In the genomic region with DNA sequence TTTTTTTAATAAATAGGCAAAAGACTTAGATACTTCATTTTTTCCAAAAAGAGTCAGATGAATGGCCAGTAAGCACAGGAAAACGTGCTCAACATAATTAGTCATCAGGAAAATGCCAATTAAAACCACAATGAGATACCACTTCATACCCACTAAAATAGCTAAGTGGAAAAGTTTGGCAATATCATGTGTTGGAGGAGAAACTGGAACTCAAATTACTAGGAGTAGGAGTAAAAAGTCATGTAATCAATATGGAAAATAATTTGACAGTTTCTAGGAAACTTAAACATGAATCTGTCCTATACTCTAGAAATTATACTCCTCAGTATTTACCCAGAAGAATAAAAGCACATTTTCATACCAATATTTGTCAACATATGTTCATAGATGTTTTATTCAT, we compare ENCODE assay signal across 14 cellular contexts.
A peak's percentile ranks its signal among the peaks of the same experiment; 100 is the strongest.
DNase-seq lines count a peak whose midpoint lies in the region; ATAC-seq and TF ChIP-seq lines count a peak whose summit lies in the region.
"Had no signal": no experiment of that assay in that cellular context is flagged by ENCODE, and none has a peak within 500 bp of the region (broad histone marks: within the 10 kb centered on the region; RNA-seq: fewer than 3 reads in every experiment).

No MANE protein-coding gene starts in this region.

- CTCF ChIA-PET in PC-3 (lab: Charles Lee), result no interaction called here

- no peaks in the 10 kb centered on the region for H3K27me3 ChIP-seq in PC-3 (ENCODE audit: low read length)
- no peaks in the 10 kb centered on the region for H3K27me3 ChIP-seq in effector memory CD4-positive, alpha-beta T cell (replicated peaks; ENCODE audit: control insufficient read depth, insufficient read depth, low read length, poor library complexity, severe bottlenecking)
- no peaks in the 10 kb centered on the region for H3K27me3 ChIP-seq in skeletal muscle satellite cell (ENCODE audit: control insufficient read depth, insufficient read depth, low read length)

- H3K79me2 ChIP-seq in PC-3 (ENCODE audit: low read length), result peaks cover 9% of the 10 kb centered on the region; the same call in 1 of the 2 replicates

- H3K9me3 ChIP-seq in PC-3 (ENCODE audit: low read length) (no peaks in the 10 kb centered on the region), skeletal muscle satellite cell (replicated peaks; ENCODE audit: low read length) (no peaks in the 10 kb centered on the region)
- no peaks in the 10 kb centered on the region for H3K9me3 ChIP-seq in effector memory CD4-positive, alpha-beta T cell (ENCODE audit: control insufficient read depth, low read length)

- peaks cover 77% of the 10 kb centered on the region for H3K4me1 Mint-ChIP-seq in activated T-cell treated with anti-CD3 and anti-CD28 coated beads, Interleukin-2, amount 50 U/mL, for 4 hours (ENCODE audit: low read depth)
- H3K4me1 Mint-ChIP-seq: B cell had no signal

- H3K36me3 ChIP-seq in PC-3 (ENCODE audit: low read depth, low read length), result 0 out of 2 replicates have a peak, but pooled peaks cover 9% of the 10 kb centered on the region
- no peaks in the 10 kb centered on the region for H3K36me3 ChIP-seq in effector memory CD4-positive, alpha-beta T cell (ENCODE audit: control insufficient read depth, insufficient read depth, low read length)
- H3K36me3 ChIP-seq in skeletal muscle satellite cell (ENCODE audit: insufficient read depth, low read length), result peaks cover 16% of the 10 kb centered on the region

- ATAC-seq in activated T-cell treated with anti-CD3 and anti-CD28 coated beads, Interleukin-2, amount 50 U/mL, for 4 hours, result peak; percentile 62 to 68
- no peak for ATAC-seq in PC-3

- no peak for DNase-seq in activated T-cell treated with anti-CD3 and anti-CD28 coated beads, Interleukin-2, amount 50 U/mL, for 4 hours
- DNase-seq in activated T-cell treated with anti-CD3 and anti-CD28 coated beads for 4 hours, result no peak
- peak; percentile 30 for DNase-seq in PC-3
- no peak for DNase-seq in effector memory CD4-positive, alpha-beta T cell
- DNase-seq in stimulated activated CD4-positive, alpha-beta T cell treated with anti-CD3 and anti-CD28 coated beads, Interleukin-15, amount 100 ng/mL, for 24 hours, result no peak
- DNase-seq in NCI-H128 (lab: John Stamatoyannopoulos, UW; ENCODE audit: unreplicated experiment), result no peak
- DNase-seq in SIG-M5 treated with dmso at 0.1 percent for 504 hours (lab: John Stamatoyannopoulos, UW; ENCODE audit: unreplicated experiment), result no peak
- DNase-seq: cortex of kidney, head of caudate nucleus, MV-4-11, NCI-H345 had no signal

- no peak overlapping the region for H2AFZ ChIP-seq in PC-3 (ENCODE audit: low read length)

- H3K9ac ChIP-seq in PC-3 (ENCODE audit: low read length), result no peak overlapping the region
- no peak overlapping the region for H3K9ac ChIP-seq in skeletal muscle satellite cell (ENCODE audit: low read depth, low read length)

- TF ChIP-seq CTCF in PC-3 (conservative IDR thresholded peaks at IDR 0.05; ENCODE audit: low read depth, low read length), result no peak

- H3K27ac ChIP-seq in PC-3 (ENCODE audit: low read length), result no peak overlapping the region
- H3K27ac ChIP-seq in effector memory CD4-positive, alpha-beta T cell (ENCODE audit: insufficient read depth, low read length, poor library complexity, severe bottlenecking), result peak overlapping the region; percentile 50
- H3K27ac ChIP-seq: RWPE1 had no signal

- no peaks in the 10 kb centered on the region for H3K27me3 Mint-ChIP-seq in activated T-cell treated with anti-CD3 and anti-CD28 coated beads, Interleukin-2, amount 50 U/mL, for 4 hours (ENCODE audit: low read depth)
- H3K27me3 Mint-ChIP-seq: B cell had no signal

- no TSS peak for BruUV-seq in PC-3 (replicated peaks; lab: Mats Ljungman, UMichigan)

- intact Hi-C loops in PC-3 (cut with micrococcal nuclease), result no loop called here

- no peaks in the 10 kb centered on the region for H3F3A ChIP-seq in PC-3 (ENCODE audit: low read length, unreplicated experiment)

- H3K36me3 Mint-ChIP-seq in activated T-cell treated with anti-CD3 and anti-CD28 coated beads, Interleukin-2, amount 50 U/mL, for 4 hours (ENCODE audit: insufficient read depth), result peaks cover 58% of the 10 kb centered on the region

- no peak overlapping the region for H3K4me2 ChIP-seq in PC-3 (ENCODE audit: low read length)
- peak overlapping the region; percentile 4 for H3K4me2 ChIP-seq in skeletal muscle satellite cell (ENCODE audit: low read length)

- peaks cover 16% of the 10 kb centered on the region for H3K4me1 ChIP-seq in PC-3 (ENCODE audit: insufficient read depth, low read length)
- peaks cover 22% of the 10 kb centered on the region for H3K4me1 ChIP-seq in effector memory CD4-positive, alpha-beta T cell (ENCODE audit: control insufficient read depth, insufficient read depth, low read length, poor library complexity, severe bottlenecking)
- peaks cover 18% of the 10 kb centered on the region for H3K4me1 ChIP-seq in skeletal muscle satellite cell (ENCODE audit: control insufficient read depth, insufficient read depth, low read length)

- no peak overlapping the region for H3K4me3 ChIP-seq in PC-3 (ENCODE audit: low read length)
- H3K4me3 ChIP-seq in effector memory CD4-positive, alpha-beta T cell (ENCODE audit: insufficient read depth, low read depth, low read length, poor library complexity, severe bottlenecking), result peak overlapping the region; percentile 28
- no peak overlapping the region for H3K4me3 ChIP-seq in skeletal muscle satellite cell (ENCODE audit: low read length)

- POLR2A ChIA-PET in PC-3 (lab: Charles Lee; ENCODE audit: unreplicated experiment), result interaction anchor here (0.7 kb wide), 1 partner anchor 1118 kb away, joined by 4 read pairs; no protein-coding TSS in a partner anchor

- H3K9me3 Mint-ChIP-seq in activated T-cell treated with anti-CD3 and anti-CD28 coated beads, Interleukin-2, amount 50 U/mL, for 4 hours, result no peaks in the 10 kb centered on the region

- peak overlapping the region; percentile 77 for H3K4me3 Mint-ChIP-seq in activated T-cell treated with anti-CD3 and anti-CD28 coated beads, Interleukin-2, amount 50 U/mL, for 4 hours
- H3K4me3 Mint-ChIP-seq: B cell had no signal

- no peaks in the 10 kb centered on the region for H4K20me1 ChIP-seq in PC-3 (ENCODE audit: low read length)

- H3K9me2 ChIP-seq in PC-3 (replicated peaks; ENCODE audit: low read length), result no peaks in the 10 kb centered on the region
